ENCODE assay signal across 8 cellular contexts in genomic region chr21:38323721-38324591, GRCh38.
DNase-seq lines count a peak whose midpoint lies in the region; ATAC-seq and TF ChIP-seq lines count a peak whose summit lies in the region.

No MANE protein-coding gene starts in this region.

- H3K27ac ChIP-seq in ACC112 (ENCODE audit: low read depth, low read length) (peak overlapping the region; percentile 98), PC-3 (ENCODE audit: low read length) (peak overlapping the region; percentile 99)

- DNase-seq in HFF-Myc (ENCODE audit: extremely low read depth, low read depth) (peak; percentile 99), PC-3 (peak; percentile 95), fibroblast of peridontal ligament (ENCODE audit: extremely low read depth) (peak; percentile 80), left lobe of liver (ENCODE audit: low spot score) (no peak), AG08396 (ENCODE audit: low spot score) (no peak)

- no peaks in the 10 kb centered on the region for H3K36me3 ChIP-seq in ACC112 (ENCODE audit: insufficient read depth, low read length)
- H3K36me3 ChIP-seq in PC-3 (ENCODE audit: low read depth, low read length), result no peaks in the 10 kb centered on the region; the same call in 1 of the 2 replicates

- H3K27me3 ChIP-seq in ACC112 (ENCODE audit: insufficient read depth, low read length) (no peaks in the 10 kb centered on the region), PC-3 (ENCODE audit: low read length) (no peaks in the 10 kb centered on the region)

- H3K4me1 ChIP-seq in ACC112 (ENCODE audit: control insufficient read depth, insufficient read depth, low read length, unreplicated experiment), result peaks cover 48% of the 10 kb centered on the region
- peaks cover 28% of the 10 kb centered on the region for H3K4me1 ChIP-seq in PC-3 (ENCODE audit: insufficient read depth, low read length)

- CTCF ChIA-PET in PC-3 (lab: Charles Lee), result interaction anchor here (0.6 to 1.0 kb wide), 3 partner anchors 28 to 105 kb away, joined by 3 to 4 read pairs (median 3); no protein-coding TSS in a partner anchor

- no TSS peak for BruUV-seq in PC-3 (replicated peaks; lab: Mats Ljungman, UMichigan)

- H3F3A ChIP-seq in PC-3 (ENCODE audit: low read length, unreplicated experiment), result peaks cover 8% of the 10 kb centered on the region

- POLR2A ChIA-PET in PC-3 (lab: Charles Lee; ENCODE audit: unreplicated experiment), result interaction anchor here (0.5 kb wide), 1 partner anchor 29 kb away, joined by 3 read pairs; no protein-coding TSS in a partner anchor

- peak overlapping the region; percentile 78 for H3K4me2 ChIP-seq in PC-3 (ENCODE audit: low read length)

- peak overlapping the region; percentile 83 for H3K9ac ChIP-seq in PC-3 (ENCODE audit: low read length)

- TF ChIP-seq CTCF in HFF-Myc (IDR thresholded peaks at IDR 0.05; ENCODE audit: low read depth, low read length, missing control alignments), result no peak
- no peak for TF ChIP-seq CTCF in PC-3 (conservative IDR thresholded peaks at IDR 0.05; ENCODE audit: low read depth, low read length)

- no peak overlapping the region for H2AFZ ChIP-seq in ACC112 (ENCODE audit: low read length, unreplicated experiment)
- no peak overlapping the region for H2AFZ ChIP-seq in PC-3 (ENCODE audit: low read length)

- peak overlapping the region; percentile 17 for H3K4me3 ChIP-seq in ACC112 (ENCODE audit: low read depth, low read length)
- peak overlapping the region; percentile 21 for H3K4me3 ChIP-seq in HFF-Myc (replicated peaks; ENCODE audit: low read depth, low read length)
- peak overlapping the region; percentile 28; the same call in 1 of the 2 replicates for H3K4me3 ChIP-seq in PC-3 (ENCODE audit: low read length)

- intact Hi-C loops in PC-3 (cut with micrococcal nuclease), result loop anchor here (1.0 to 2.0 kb wide), 2 partner anchors 21 to 47 kb away; no protein-coding TSS in a partner anchor

- H3K9me2 ChIP-seq in PC-3 (replicated peaks; ENCODE audit: low read length), result no peaks in the 10 kb centered on the region

- ATAC-seq in PC-3, result peak; percentile 87
- ATAC-seq in left lobe of liver, result no peak
- no peak for ATAC-seq in HG02763 (IDR thresholded peaks at IDR 0.05; ENCODE audit: unreplicated experiment)
- ATAC-seq in HG03139 (IDR thresholded peaks at IDR 0.05; ENCODE audit: unreplicated experiment), result no peak

- H3K79me2 ChIP-seq in ACC112 (ENCODE audit: control insufficient read depth, insufficient read depth, low read length, unreplicated experiment), result no peaks in the 10 kb centered on the region
- H3K79me2 ChIP-seq in PC-3 (ENCODE audit: low read length), result no peaks in the 10 kb centered on the region

- no peaks in the 10 kb centered on the region for H4K20me1 ChIP-seq in PC-3 (ENCODE audit: low read length)

- H3K9me3 ChIP-seq in PC-3 (ENCODE audit: low read length), result no peaks in the 10 kb centered on the region; the same call in 1 of the 2 replicates

Comparison
In these comparisons a context has a peak if more than half of its experiments do, and no peak if none do; other contexts are left out.
1. DNase-seq: peak in HFF-Myc (single experiment), PC-3 (single experiment) and fibroblast of peridontal ligament (single experiment); none in left lobe of liver (single experiment) and AG08396 (single experiment).
2. Peak in every context shown above with its lines, with median percentiles within 50 percentile points of each other: H3K4me3 ChIP-seq.